Comparison of ENCODE assay signal across 1 cellular context in the genomic region with DNA sequence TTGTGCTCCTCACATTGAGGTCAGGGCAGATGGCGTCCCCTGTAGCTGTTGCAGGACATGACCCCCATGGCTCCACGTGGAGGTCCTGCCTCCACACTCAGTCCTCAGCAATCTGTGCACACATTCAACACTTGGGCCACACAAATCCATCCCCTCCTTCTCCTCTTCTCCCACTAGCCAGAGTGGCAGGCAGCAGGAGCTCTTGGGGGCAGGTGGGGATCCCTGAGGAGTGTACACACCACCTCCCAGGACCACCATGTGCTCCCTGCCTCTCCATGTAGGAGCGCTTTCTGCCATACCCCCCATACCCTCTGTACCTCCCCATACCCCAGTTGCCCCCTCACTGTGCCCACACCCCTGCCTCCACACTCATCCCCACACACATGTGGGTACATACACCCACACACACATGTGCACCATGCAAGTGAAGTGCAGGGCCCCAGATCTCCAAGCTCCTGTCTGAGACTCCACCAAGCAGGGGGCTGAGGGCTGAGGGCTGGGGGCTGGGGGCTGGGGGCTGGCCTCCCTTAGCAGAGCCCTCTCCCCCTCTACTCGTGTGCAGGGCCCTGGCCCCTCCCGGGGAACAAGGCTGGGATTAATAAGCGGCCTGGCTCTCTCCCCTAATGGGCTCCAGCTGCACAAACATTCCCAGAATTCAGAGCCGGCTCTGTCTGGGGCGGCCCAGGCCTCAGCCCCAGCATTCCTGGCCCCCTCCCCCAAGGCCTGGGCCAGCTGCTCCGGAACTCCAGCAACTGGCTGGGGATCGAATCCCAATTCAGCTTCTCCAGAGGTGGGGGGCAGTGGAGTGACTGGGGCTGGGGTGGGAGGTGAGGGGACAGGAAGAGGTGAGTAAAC.
TF ChIP-seq lines count a peak whose summit lies in the region.

No MANE protein-coding gene starts in this region.

TF ChIP-seq in WTC11, 78 proteins besides CTCF, POLR2A, EP300 and RAD21 (continued from another document):
- TF ChIP-seq, protein P1, sequence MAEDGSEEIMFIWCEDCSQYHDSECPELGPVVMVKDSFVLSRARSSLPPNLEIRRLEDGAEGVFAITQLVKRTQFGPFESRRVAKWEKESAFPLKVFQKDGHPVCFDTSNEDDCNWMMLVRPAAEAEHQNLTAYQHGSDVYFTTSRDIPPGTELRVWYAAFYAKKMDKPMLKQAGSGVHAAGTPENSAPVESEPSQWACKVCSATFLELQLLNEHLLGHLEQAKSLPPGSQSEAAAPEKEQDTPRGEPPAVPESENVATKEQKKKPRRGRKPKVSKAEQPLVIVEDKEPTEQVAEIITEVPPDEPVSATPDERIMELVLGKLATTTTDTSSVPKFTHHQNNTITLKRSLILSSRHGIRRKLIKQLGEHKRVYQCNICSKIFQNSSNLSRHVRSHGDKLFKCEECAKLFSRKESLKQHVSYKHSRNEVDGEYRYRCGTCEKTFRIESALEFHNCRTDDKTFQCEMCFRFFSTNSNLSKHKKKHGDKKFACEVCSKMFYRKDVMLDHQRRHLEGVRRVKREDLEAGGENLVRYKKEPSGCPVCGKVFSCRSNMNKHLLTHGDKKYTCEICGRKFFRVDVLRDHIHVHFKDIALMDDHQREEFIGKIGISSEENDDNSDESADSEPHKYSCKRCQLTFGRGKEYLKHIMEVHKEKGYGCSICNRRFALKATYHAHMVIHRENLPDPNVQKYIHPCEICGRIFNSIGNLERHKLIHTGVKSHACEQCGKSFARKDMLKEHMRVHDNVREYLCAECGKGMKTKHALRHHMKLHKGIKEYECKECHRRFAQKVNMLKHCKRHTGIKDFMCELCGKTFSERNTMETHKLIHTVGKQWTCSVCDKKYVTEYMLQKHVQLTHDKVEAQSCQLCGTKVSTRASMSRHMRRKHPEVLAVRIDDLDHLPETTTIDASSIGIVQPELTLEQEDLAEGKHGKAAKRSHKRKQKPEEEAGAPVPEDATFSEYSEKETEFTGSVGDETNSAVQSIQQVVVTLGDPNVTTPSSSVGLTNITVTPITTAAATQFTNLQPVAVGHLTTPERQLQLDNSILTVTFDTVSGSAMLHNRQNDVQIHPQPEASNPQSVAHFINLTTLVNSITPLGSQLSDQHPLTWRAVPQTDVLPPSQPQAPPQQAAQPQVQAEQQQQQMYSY (CRISPR knock-in tag; IDR thresholded peaks at IDR 0.05), result no peak
- TF ChIP-seq, protein P2, sequence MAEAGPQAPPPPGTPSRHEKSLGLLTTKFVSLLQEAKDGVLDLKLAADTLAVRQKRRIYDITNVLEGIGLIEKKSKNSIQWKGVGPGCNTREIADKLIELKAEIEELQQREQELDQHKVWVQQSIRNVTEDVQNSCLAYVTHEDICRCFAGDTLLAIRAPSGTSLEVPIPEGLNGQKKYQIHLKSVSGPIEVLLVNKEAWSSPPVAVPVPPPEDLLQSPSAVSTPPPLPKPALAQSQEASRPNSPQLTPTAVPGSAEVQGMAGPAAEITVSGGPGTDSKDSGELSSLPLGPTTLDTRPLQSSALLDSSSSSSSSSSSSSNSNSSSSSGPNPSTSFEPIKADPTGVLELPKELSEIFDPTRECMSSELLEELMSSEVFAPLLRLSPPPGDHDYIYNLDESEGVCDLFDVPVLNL (CRISPR knock-in tag; IDR thresholded peaks at IDR 0.05; ENCODE audit: borderline replicate concordance, low read depth), result no peak
- TF ChIP-seq, protein P3, sequence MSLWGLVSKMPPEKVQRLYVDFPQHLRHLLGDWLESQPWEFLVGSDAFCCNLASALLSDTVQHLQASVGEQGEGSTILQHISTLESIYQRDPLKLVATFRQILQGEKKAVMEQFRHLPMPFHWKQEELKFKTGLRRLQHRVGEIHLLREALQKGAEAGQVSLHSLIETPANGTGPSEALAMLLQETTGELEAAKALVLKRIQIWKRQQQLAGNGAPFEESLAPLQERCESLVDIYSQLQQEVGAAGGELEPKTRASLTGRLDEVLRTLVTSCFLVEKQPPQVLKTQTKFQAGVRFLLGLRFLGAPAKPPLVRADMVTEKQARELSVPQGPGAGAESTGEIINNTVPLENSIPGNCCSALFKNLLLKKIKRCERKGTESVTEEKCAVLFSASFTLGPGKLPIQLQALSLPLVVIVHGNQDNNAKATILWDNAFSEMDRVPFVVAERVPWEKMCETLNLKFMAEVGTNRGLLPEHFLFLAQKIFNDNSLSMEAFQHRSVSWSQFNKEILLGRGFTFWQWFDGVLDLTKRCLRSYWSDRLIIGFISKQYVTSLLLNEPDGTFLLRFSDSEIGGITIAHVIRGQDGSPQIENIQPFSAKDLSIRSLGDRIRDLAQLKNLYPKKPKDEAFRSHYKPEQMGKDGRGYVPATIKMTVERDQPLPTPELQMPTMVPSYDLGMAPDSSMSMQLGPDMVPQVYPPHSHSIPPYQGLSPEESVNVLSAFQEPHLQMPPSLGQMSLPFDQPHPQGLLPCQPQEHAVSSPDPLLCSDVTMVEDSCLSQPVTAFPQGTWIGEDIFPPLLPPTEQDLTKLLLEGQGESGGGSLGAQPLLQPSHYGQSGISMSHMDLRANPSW (CRISPR knock-in tag; conservative IDR thresholded peaks at IDR 0.05; ENCODE audit: low read depth), result no peak
- TF ChIP-seq SMAD4 (CRISPR knock-in tag; IDR thresholded peaks at IDR 0.05) (no peak), GTF2I (CRISPR knock-in tag; conservative IDR thresholded peaks at IDR 0.05) (no peak)
- TF ChIP-seq, protein P4, sequence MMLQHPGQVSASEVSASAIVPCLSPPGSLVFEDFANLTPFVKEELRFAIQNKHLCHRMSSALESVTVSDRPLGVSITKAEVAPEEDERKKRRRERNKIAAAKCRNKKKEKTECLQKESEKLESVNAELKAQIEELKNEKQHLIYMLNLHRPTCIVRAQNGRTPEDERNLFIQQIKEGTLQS (CRISPR knock-in tag; conservative IDR thresholded peaks at IDR 0.05), result no peak
